Comparison of ENCODE assay signal across 14 cellular contexts in genomic region chr18:24187049-24187448, GRCh38. TPM values are rescaled to one million over a fixed set of nuclear protein-coding genes. Genes with fewer than 3 reads are reported as not detected.
DNase-seq lines count a peak whose midpoint lies in the region; ATAC-seq and TF ChIP-seq lines count a peak whose summit lies in the region.
"Had no signal": no experiment of that assay in that cellular context is flagged by ENCODE, and none has a peak within 500 bp of the region (broad histone marks: within the 10 kb centered on the region; RNA-seq: fewer than 3 reads in every experiment).

No MANE protein-coding gene starts in this region.

- H3K27me3 Mint-ChIP-seq in activated CD4-positive, alpha-beta T cell treated with anti-CD3 and anti-CD28 coated beads, Interleukin-2, amount 10 ng/mL, durations not matched to agents 7 days and 5 days = peaks cover 10% of the 10 kb centered on the region

- H3K79me2 ChIP-seq in Karpas-422 (ENCODE audit: low read length) = no peaks in the 10 kb centered on the region

- H3K27me3 ChIP-seq in Karpas-422 (ENCODE audit: low read length) (no peaks in the 10 kb centered on the region), neutrophil (no peaks in the 10 kb centered on the region), HAP-1 (ENCODE audit: low read depth) (no peaks in the 10 kb centered on the region)
- H3K27me3 ChIP-seq: left lung had no signal

- H3K4me1 ChIP-seq in Karpas-422 (ENCODE audit: low read length) (no peaks in the 10 kb centered on the region), neutrophil (ENCODE audit: control insufficient read depth in 1 of 2, insufficient read depth in 1 of 2, low read depth in 1 of 2, low read length in 1 of 2) (peaks cover 10 to 11% of the 10 kb centered on the region in 2 experiments), HAP-1 (no peaks in the 10 kb centered on the region)

- H3K9ac ChIP-seq in Karpas-422 (ENCODE audit: low read length) = no peak overlapping the region

- H3K9me3 Mint-ChIP-seq in activated CD4-positive, alpha-beta T cell treated with anti-CD3 and anti-CD28 coated beads, Interleukin-2, amount 10 ng/mL, durations not matched to agents 7 days and 5 days = no peaks in the 10 kb centered on the region

- no peak overlapping the region for H3K4me3 Mint-ChIP-seq in activated CD4-positive, alpha-beta T cell treated with anti-CD3 and anti-CD28 coated beads, Interleukin-2, amount 10 ng/mL, durations not matched to agents 7 days and 5 days

- peak overlapping the region; percentile 21 for H3K4me2 ChIP-seq in Karpas-422 (ENCODE audit: low read depth, low read length, poor library complexity, severe bottlenecking)

- H3K27ac ChIP-seq in Karpas-422 (ENCODE audit: low read length) (no peak overlapping the region), neutrophil (peak overlapping the region; percentile 30)
- H3K27ac ChIP-seq: C4-2B, left lung, SK-N-MC had no signal

- in situ Hi-C loops in HAP-1 (cut with MboI; ENCODE audit: low sequenced_read_pairs) = no loop called here

- H3K9me3 ChIP-seq in Karpas-422 (ENCODE audit: low read length) (no peaks in the 10 kb centered on the region), neutrophil (no peaks in the 10 kb centered on the region), HAP-1 (no peaks in the 10 kb centered on the region)
- H3K9me3 ChIP-seq: left lung had no signal

- no peaks in the 10 kb centered on the region for H4K20me1 ChIP-seq in Karpas-422 (ENCODE audit: insufficient read depth, low read depth, low read length)

- intact Hi-C loops in posterior vena cava (cut with DNase I) = loop anchor here in 1 of 2 donors (10.0 kb wide), 1 partner anchor 88 kb away; no protein-coding TSS in a partner anchor

- H3K36me3 ChIP-seq in Karpas-422 (ENCODE audit: insufficient read depth, low read length) = no peaks in the 10 kb centered on the region
- H3K36me3 ChIP-seq in neutrophil = peaks cover 15% of the 10 kb centered on the region
- H3K36me3 ChIP-seq in HAP-1 (replicated peaks) = no peaks in the 10 kb centered on the region
- H3K36me3 ChIP-seq: left lung had no signal

- H3K4me1 Mint-ChIP-seq in activated CD4-positive, alpha-beta T cell treated with anti-CD3 and anti-CD28 coated beads, Interleukin-2, amount 10 ng/mL, durations not matched to agents 7 days and 5 days = no peaks in the 10 kb centered on the region

- TF ChIP-seq CTCF in neutrophil (IDR thresholded peaks at IDR 0.05) = no peak

- no peak overlapping the region for H2AFZ ChIP-seq in Karpas-422 (ENCODE audit: low read length)

- H3K4me3 ChIP-seq in Karpas-422 (ENCODE audit: low read length) = no peak overlapping the region
- no peak overlapping the region for H3K4me3 ChIP-seq in neutrophil (ENCODE audit: low read depth in 1 of 2, low read length in 1 of 2)
- no peak overlapping the region for H3K4me3 ChIP-seq in HAP-1
- H3K4me3 ChIP-seq: left lung, SK-N-MC had no signal

- H3K36me3 Mint-ChIP-seq in activated CD4-positive, alpha-beta T cell treated with anti-CD3 and anti-CD28 coated beads, Interleukin-2, amount 10 ng/mL, durations not matched to agents 7 days and 5 days (ENCODE audit: low read depth) = no peaks in the 10 kb centered on the region

- ATAC-seq in GM18907 (IDR thresholded peaks at IDR 0.05; ENCODE audit: unreplicated experiment) (peak; percentile 67), HG02610 (IDR thresholded peaks at IDR 0.05; ENCODE audit: unreplicated experiment) (peak; percentile 54)
- ATAC-seq: left lung had no signal

- no peak overlapping the region for H3K27ac Mint-ChIP-seq in activated CD4-positive, alpha-beta T cell treated with anti-CD3 and anti-CD28 coated beads, Interleukin-2, amount 10 ng/mL, durations not matched to agents 7 days and 5 days

- CTCF ChIA-PET in activated CD4-positive, alpha-beta T cell treated with anti-CD3 and anti-CD28 coated beads, Interleukin-2, amount 10 ng/mL, durations not matched to agents 7 days and 5 days (lab: Charles Lee) = no interaction called here

- POLR2A ChIA-PET in activated CD4-positive, alpha-beta T cell treated with anti-CD3 and anti-CD28 coated beads, Interleukin-2, amount 10 ng/mL, durations not matched to agents 7 days and 5 days (lab: Charles Lee) = no interaction called here

- no peaks in the 10 kb centered on the region for H3K9me2 ChIP-seq in Karpas-422 (replicated peaks; ENCODE audit: insufficient read depth, low read length)

- DNase-seq in Karpas-422 (no peak), HAP-1 (ENCODE audit: low spot score in 2 of 2) (no peak), hippocampal formation (lab: John Stamatoyannopoulos, UW) (no peak), posterior vena cava (ENCODE audit: low spot score) (no peak)
- DNase-seq in activated CD4-positive, alpha-beta T cell treated with anti-CD3 and anti-CD28 coated beads, Interleukin-2, amount 10 ng/mL, durations not matched to agents 7 days and 5 days = no peak
- DNase-seq: activated CD4-positive, CD25-positive, alpha-beta regulatory T cell treated with anti-CD3 and anti-CD28 coated beads, Interleukin-2, amount 50 U/mL, for 72 hours; effector memory CD4-positive, alpha-beta T cell; left lung; NCI-H1048 had no signal

RNA-seq across cellular contexts. Expression of gene CABYR, which starts 48.2 kb away (rescaled TPM):
- not detected in 2 replicates for total RNA-seq in Karpas-422 (2014; rRNA removed; shearing (Covaris generic); ENCODE audit: low replicate concordance)
- 1 to 10 TPM; 6.9 to 7.6 TPM for total RNA-seq in posterior vena cava
- total RNA-seq in activated CD4-positive, alpha-beta T cell treated with anti-CD3 and anti-CD28 coated beads, Interleukin-2, amount 10 ng/mL, durations not matched to agents 7 days and 5 days = 1 to 10 TPM; 1.3 TPM
